Comparison of ENCODE assay signal across 18 cellular contexts in the genomic region with DNA sequence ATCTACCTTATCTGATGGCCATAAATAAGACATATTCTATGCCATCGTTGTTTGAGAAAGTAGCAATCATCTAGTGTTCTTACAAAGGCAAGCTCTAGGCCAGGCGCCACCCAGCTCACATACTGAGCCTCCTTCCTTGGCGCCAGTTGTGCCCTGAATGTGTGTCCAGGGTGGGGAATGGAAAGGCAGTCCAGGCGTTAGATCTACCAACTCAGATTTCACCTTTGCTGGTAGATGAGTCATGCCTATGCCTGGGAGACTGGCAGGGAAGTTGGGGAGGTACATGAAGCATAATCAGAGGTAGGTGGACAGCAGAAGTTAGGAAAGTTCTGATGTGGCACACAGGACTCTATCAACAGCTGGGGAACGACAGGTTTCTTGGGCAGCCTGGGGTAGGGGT. TPM values are rescaled to one million over a fixed set of nuclear protein-coding genes. Genes with fewer than 3 reads are reported as not detected.
DNase-seq lines count a peak whose midpoint lies in the region; ATAC-seq, FAIRE-seq and TF ChIP-seq lines count a peak whose summit lies in the region.
"Had no signal": no experiment of that assay in that cellular context is flagged by ENCODE, and none has a peak within 500 bp of the region (broad histone marks: within the 10 kb centered on the region; RNA-seq: fewer than 3 reads in every experiment).

No MANE protein-coding gene starts in this region.

- peak; percentile 41 for FAIRE-seq in keratinocyte (lab: Jason Lieb, UNC)
- FAIRE-seq: K562 had no signal

- CTCF ChIA-PET in PC-3 (lab: Charles Lee) = no interaction called here

- H2AFZ ChIP-seq in PC-3 (ENCODE audit: low read length) (no peak overlapping the region), keratinocyte (ENCODE audit: control insufficient read depth, low read length) (no peak overlapping the region)

- no peaks in the 10 kb centered on the region for H3K9me3 ChIP-seq in PC-3 (ENCODE audit: low read length)
- no peaks in the 10 kb centered on the region for H3K9me3 ChIP-seq in keratinocyte (ENCODE audit: control insufficient read depth, low read depth, low read length)
- no peaks in the 10 kb centered on the region for H3K9me3 ChIP-seq in stomach

- intact Hi-C loops in PC-3 (cut with micrococcal nuclease) = no loop called here
- intact Hi-C loops in stomach (cut with DNase I; ENCODE audit: low total_unique reads) = no loop called here

- peak; percentile 97 for ATAC-seq in PC-3
- ATAC-seq: K562 had no signal

- TF ChIP-seq POLR2A in stomach (IDR thresholded peaks at IDR 0.05) = no peak

- peaks cover 12% of the 10 kb centered on the region for H3K4me1 ChIP-seq in PC-3 (ENCODE audit: insufficient read depth, low read length)
- no peaks in the 10 kb centered on the region for H3K4me1 ChIP-seq in keratinocyte (ENCODE audit: control insufficient read depth, extremely low read depth, insufficient read depth, low read length)
- no peaks in the 10 kb centered on the region for H3K4me1 ChIP-seq in stomach

- no peak overlapping the region for H3K9ac ChIP-seq in PC-3 (ENCODE audit: low read length)
- no peak overlapping the region for H3K9ac ChIP-seq in keratinocyte (ENCODE audit: control insufficient read depth, extremely low read depth, insufficient read depth, low read length)

- TF ChIP-seq CTCF in PC-3 (conservative IDR thresholded peaks at IDR 0.05; ENCODE audit: low read depth, low read length) (no peak), keratinocyte (optimal IDR thresholded peaks at IDR 0.05 in 1 of 3, IDR thresholded peaks at IDR 0.05 in 1 of 3, conservative IDR thresholded peaks at IDR 0.05 in 1 of 3; ENCODE audit: extremely low read depth in 1 of 3, insufficient read depth in 2 of 3, low read length in 3 of 3) (no peak), stomach (IDR thresholded peaks at IDR 0.05) (no peak)

- H4K20me1 ChIP-seq in PC-3 (ENCODE audit: low read length) = no peaks in the 10 kb centered on the region
- no peaks in the 10 kb centered on the region for H4K20me1 ChIP-seq in keratinocyte (ENCODE audit: control insufficient read depth, extremely low read depth, insufficient read depth, low read length)

- no TSS peak for BruUV-seq in PC-3 (replicated peaks; lab: Mats Ljungman, UMichigan)

- H3K27ac ChIP-seq in PC-3 (ENCODE audit: low read length) (no peak overlapping the region), keratinocyte (ENCODE audit: control insufficient read depth, insufficient read depth, low read length) (no peak overlapping the region), stomach (peak overlapping the region in 3 of 5 donors; percentile 9 to 63 (median 19))
- H3K27ac ChIP-seq: 22Rv1, SK-N-MC had no signal

- H3K27me3 ChIP-seq in PC-3 (ENCODE audit: low read length) (no peaks in the 10 kb centered on the region), keratinocyte (ENCODE audit: control insufficient read depth, extremely low read depth, insufficient read depth, low read length) (no peaks in the 10 kb centered on the region), stomach (no peaks in the 10 kb centered on the region)

- no peaks in the 10 kb centered on the region for H3K9me1 ChIP-seq in keratinocyte (ENCODE audit: control insufficient read depth, extremely low read depth, insufficient read depth, low read length)

- H3F3A ChIP-seq in PC-3 (ENCODE audit: low read length, unreplicated experiment) = no peaks in the 10 kb centered on the region

- dilution Hi-C loops in keratinocyte (cut with MboI; ENCODE audit: extremely low pct_ligation_motif_present, low sequenced_read_pairs) = no loop called here

- H3K79me2 ChIP-seq in PC-3 (ENCODE audit: low read length) = no peaks in the 10 kb centered on the region
- H3K79me2 ChIP-seq in keratinocyte (ENCODE audit: control insufficient read depth, insufficient read depth, low read length) = no peaks in the 10 kb centered on the region

- H3K4me2 ChIP-seq in PC-3 (ENCODE audit: low read length) (no peak overlapping the region), keratinocyte (ENCODE audit: control insufficient read depth, extremely low read depth, insufficient read depth, low read depth, low read length) (no peak overlapping the region)

- H3K36me3 ChIP-seq in PC-3 (ENCODE audit: low read depth, low read length) (no peaks in the 10 kb centered on the region), keratinocyte (ENCODE audit: control insufficient read depth in 2 of 2, extremely low read depth in 1 of 2, insufficient read depth in 2 of 2, low read length in 2 of 2) (no peaks in the 10 kb centered on the region), stomach (no peaks in the 10 kb centered on the region)

- no peak overlapping the region for H3K4me3 ChIP-seq in PC-3 (ENCODE audit: low read length)
- no peak overlapping the region for H3K4me3 ChIP-seq in keratinocyte (ENCODE audit: control insufficient read depth in 2 of 3, extremely low read depth in 1 of 3, insufficient read depth in 2 of 3, low read depth in 1 of 3, low read length in 3 of 3)
- no peak overlapping the region for H3K4me3 ChIP-seq in stomach
- H3K4me3 ChIP-seq: K562, SK-N-MC had no signal

- no peak for TF ChIP-seq EP300 in stomach (IDR thresholded peaks at IDR 0.05)

- DNase-seq in DMS 273 (lab: John Stamatoyannopoulos, UW; ENCODE audit: unreplicated experiment) = peak; percentile 9
- DNase-seq in DMS 273 treated with DMSO at 0.1 percent for 48 hours (lab: John Stamatoyannopoulos, UW) = no peak
- DNase-seq in PC-3 = peak; percentile 57
- no peak for DNase-seq in keratinocyte (ENCODE audit: low read depth, low spot score)
- DNase-seq in stomach = peak; percentile 71
- no peak for DNase-seq in SHP77 treated with DMSO at 0.1 percent for 48 hours (lab: John Stamatoyannopoulos, UW)
- DNase-seq in AML-193 (lab: John Stamatoyannopoulos, UW) = no peak
- no peak for DNase-seq in stimulated activated CD8-positive, alpha-beta memory T cell treated with anti-CD3 and anti-CD28 coated beads, Interleukin-4, amount 100 ng/mL, for 48 hours
- DNase-seq: GDM1, HCEC 1CT, NCI-H1436 treated with DMSO at 0.1 percent for 48 hours, NCI-H2029, NCI-H2171, NCI-H526 treated with DMSO at 0.1 percent for 48 hours, Right ventricle myocardium superior had no signal

- no peaks in the 10 kb centered on the region for H3K9me2 ChIP-seq in PC-3 (replicated peaks; ENCODE audit: low read length)

- 58 to 74% (median 65%) methylated on average over 5 of the region's 5 CpGs for WGBS in stomach, 5 donors

- POLR2A ChIA-PET in PC-3 (lab: Charles Lee; ENCODE audit: unreplicated experiment) = no interaction called here

RNA-seq across cellular contexts. Expression of gene SDR42E1, which starts 23.6 kb away (rescaled TPM):
- total RNA-seq in PC-3 (2014; rRNA removed) = not detected in 2 replicates
- polyA plus RNA-seq in keratinocyte = 18.8 to 28.4 TPM (median 20.3 TPM) in 3 replicates
- 5.8 TPM for polyA plus RNA-seq in keratinocyte (2011; ENCODE audit: low read depth)
- 13.5 and 20.5 TPM in 2 replicates for polyA plus RNA-seq in keratinocyte (2011; cell fraction: cytosol; rRNA removed)
- 18.1 and 18.6 TPM in 2 replicates for polyA plus RNA-seq in keratinocyte (2011; cell fraction: nucleus; rRNA removed)
- 12.6 and 14.6 TPM in 2 replicates for polyA plus RNA-seq in keratinocyte (2012; ENCODE audit: low replicate concordance)
- polyA minus RNA-seq in keratinocyte = 21.1 to 38.5 TPM (median 32.0 TPM) in 3 replicates
- 14.8 TPM for polyA minus RNA-seq in keratinocyte (2011; cell fraction: cytosol; rRNA and poly(A)+ RNA removed)
- polyA minus RNA-seq in keratinocyte (2011; cell fraction: nucleus; rRNA and poly(A)+ RNA removed) = 15.3 and 30.1 TPM in 2 replicates
- total RNA-seq in stomach = 1 to 10 TPM in 3 of 5 donors, under 1 TPM in 1, not detected in 1; 0.58 to 7.9 (median 5.6) TPM
- polyA plus RNA-seq in stomach = 1 to 10 TPM; 1.8 to 2.3 (median 1.8) TPM

RNA-seq across cellular contexts. Expression of gene HSD17B2, which starts 47.3 kb away (rescaled TPM):
- 3.1 and 5.2 TPM in 2 replicates for total RNA-seq in PC-3 (2014; rRNA removed)
- 2.9 to 6.9 TPM (median 3.1 TPM) in 3 replicates for polyA plus RNA-seq in keratinocyte
- 6.3 TPM for polyA plus RNA-seq in keratinocyte (2011; ENCODE audit: low read depth)
- 3.0 and 3.6 TPM in 2 replicates for polyA plus RNA-seq in keratinocyte (2011; cell fraction: cytosol; rRNA removed)
- 5.1 and 5.3 TPM in 2 replicates for polyA plus RNA-seq in keratinocyte (2011; cell fraction: nucleus; rRNA removed)
- polyA plus RNA-seq in keratinocyte (2012; ENCODE audit: low replicate concordance) = 2.1 and 7.2 TPM in 2 replicates
- polyA minus RNA-seq in keratinocyte = 3.5 to 6.3 TPM (median 4.9 TPM) in 3 replicates
- polyA minus RNA-seq in keratinocyte (2011; cell fraction: cytosol; rRNA and poly(A)+ RNA removed) = not detected
- polyA minus RNA-seq in keratinocyte (2011; cell fraction: nucleus; rRNA and poly(A)+ RNA removed) = 2.1 and 6.1 TPM in 2 replicates
- 10 to 100 TPM in 3 of 5 donors, 1 to 10 TPM in 1, not detected in 1; 8.2 to 23.2 (median 17.4) TPM for total RNA-seq in stomach
- 10 to 100 TPM in 2 of 3 donors, 1 to 10 TPM in 1; 6.6 to 25.7 (median 11.3) TPM for polyA plus RNA-seq in stomach
- total RNA-seq: K562, Right ventricle myocardium superior had no signal
- polyA plus RNA-seq: K562 had no signal

Comparison
In these comparisons a context has a peak if more than half of its experiments do, and no peak if none do; other contexts are left out.
1. DNase-seq: peak in DMS 273 (single experiment), PC-3 (single experiment) and stomach (single experiment); none in DMS 273 treated with DMSO at 0.1 percent for 48 hours (single experiment), keratinocyte (single experiment), SHP77 treated with DMSO at 0.1 percent for 48 hours (single experiment), AML-193 (0 of 2) and stimulated activated CD8-positive, alpha-beta memory T cell treated with anti-CD3 and anti-CD28 coated beads, Interleukin-4, amount 100 ng/mL, for 48 hours (single experiment).
2. H3K27ac ChIP-seq: peak in stomach (3 of 5); none in PC-3 (single experiment) and keratinocyte (single experiment).